In genomic region chr2:4763009-4763408, GRCh38 we compare ENCODE assay signal across 9 cellular contexts.
DNase-seq lines count a peak whose midpoint lies in the region; ATAC-seq and TF ChIP-seq lines count a peak whose summit lies in the region.
"Had no signal": no experiment of that assay in that cellular context is flagged by ENCODE, and none has a peak within 500 bp of the region (broad histone marks: within the 10 kb centered on the region; RNA-seq: fewer than 3 reads in every experiment).

No MANE protein-coding gene starts in this region.

- H3K4me2 ChIP-seq in mammary epithelial cell (ENCODE audit: insufficient read depth, low read depth, low read length): no peak overlapping the region
- H3K4me2 ChIP-seq: BLaER1 treated with 17β-estradiol and CSF1 and Interleukin-3, amounts not matched to agents 10 nM and 100 nM had no signal

- H3K27ac Mint-ChIP-seq in MCF 10A (ENCODE audit: low read depth, unreplicated experiment): peak overlapping the region; percentile 63
- H3K27ac Mint-ChIP-seq in endothelial cell (ENCODE audit: unreplicated experiment): no peak overlapping the region
- peak overlapping the region; percentile 29 for H3K27ac Mint-ChIP-seq in type B pancreatic cell

- H2AFZ ChIP-seq in mammary epithelial cell (ENCODE audit: low read depth, low read length): no peak overlapping the region

- no peak overlapping the region for H3K4me3 ChIP-seq in mammary epithelial cell (replicated peaks in 1 of 3; ENCODE audit: insufficient read depth in 1 of 3, low read depth in 2 of 3, low read length in 3 of 3)
- H3K4me3 ChIP-seq: BLaER1 treated with 17β-estradiol and CSF1 and Interleukin-3, amounts not matched to agents 10 nM and 100 nM had no signal

- H3K9me3 ChIP-seq in mammary epithelial cell (replicated peaks; ENCODE audit: insufficient read depth, low read length): peaks cover 3% of the 10 kb centered on the region

- H4K20me1 ChIP-seq in mammary epithelial cell (ENCODE audit: insufficient read depth, low read length): no peaks in the 10 kb centered on the region
- H4K20me1 ChIP-seq: BLaER1 treated with 17β-estradiol and CSF1 and Interleukin-3, amounts not matched to agents 10 nM and 100 nM had no signal

- H3K27me3 ChIP-seq in mammary epithelial cell (ENCODE audit: insufficient read depth, low read length): no peaks in the 10 kb centered on the region
- H3K27me3 ChIP-seq: BLaER1 treated with 17β-estradiol and CSF1 and Interleukin-3, amounts not matched to agents 10 nM and 100 nM had no signal

- no peak overlapping the region for H3K9ac ChIP-seq in mammary epithelial cell (ENCODE audit: insufficient read depth, low read length)
- H3K9ac ChIP-seq: BLaER1 treated with 17β-estradiol and CSF1 and Interleukin-3, amounts not matched to agents 10 nM and 100 nM had no signal

- CTCF ChIA-PET in MCF 10A (lab: Yijun Ruan, JAX) (interaction anchor here (0.5 to 6.2 kb wide), 20 partner anchors 9 to 1088 kb away, joined by 3 to 30 read pairs (median 3); no protein-coding TSS in a partner anchor), mammary epithelial cell (lab: Charles Lee; ENCODE audit: low non-redundant PET) (interaction anchor here (0.6 kb wide), 1 partner anchor 17 kb away, joined by 5 read pairs; no protein-coding TSS in a partner anchor)

- dilution Hi-C loops in mammary epithelial cell (cut with HindIII; ENCODE audit: low sequenced_read_pairs): no loop called here

- DNase-seq in MCF 10A (ENCODE audit: unreplicated experiment) (peak; percentile 50), mammary epithelial cell (no peak), NCI-H748 (lab: John Stamatoyannopoulos, UW; ENCODE audit: unreplicated experiment) (peak; percentile 86), endothelial cell (ENCODE audit: low spot score) (peak; percentile 38), type B pancreatic cell (ENCODE audit: extremely low spot score, unreplicated experiment) (no peak)
- no peak for DNase-seq in activated T-cell treated with anti-CD3 and anti-CD28 coated beads, Interleukin-2, amount 50 U/mL, for 48 hours

- whole genome bisulfite sequencing in mammary epithelial cell (ENCODE audit: low coverage, missing lambda C conversion rate): 0% methylated on average over 4 of the region's 4 CpGs

- H3K4me3 Mint-ChIP-seq in MCF 10A (ENCODE audit: unreplicated experiment) (no peak overlapping the region), endothelial cell (ENCODE audit: unreplicated experiment) (no peak overlapping the region), type B pancreatic cell (peak overlapping the region; percentile 33)

- in situ Hi-C loops in mammary epithelial cell (cut with MboI; ENCODE audit: low sequenced_read_pairs in 2 of 2): no loop called here

- H3K9me3 Mint-ChIP-seq in MCF 10A (ENCODE audit: unreplicated experiment) (no peaks in the 10 kb centered on the region), endothelial cell (ENCODE audit: unreplicated experiment) (peaks cover 18% of the 10 kb centered on the region), type B pancreatic cell (peaks cover 8% of the 10 kb centered on the region)

- no peaks in the 10 kb centered on the region for H3K79me2 ChIP-seq in mammary epithelial cell (ENCODE audit: insufficient read depth, low read length)

- no peak overlapping the region for H3K27ac ChIP-seq in mammary epithelial cell (ENCODE audit: insufficient read depth, low read depth, low read length)
- H3K27ac ChIP-seq: BLaER1 treated with 17β-estradiol and CSF1 and Interleukin-3, amounts not matched to agents 10 nM and 100 nM had no signal

- POLR2A ChIA-PET in MCF 10A (lab: Yijun Ruan, JAX): no interaction called here

- no peaks in the 10 kb centered on the region for H3K4me1 ChIP-seq in mammary epithelial cell (ENCODE audit: insufficient read depth, low read length)
- H3K4me1 ChIP-seq: BLaER1 treated with 17β-estradiol and CSF1 and Interleukin-3, amounts not matched to agents 10 nM and 100 nM had no signal

- H3K36me3 ChIP-seq in mammary epithelial cell (ENCODE audit: insufficient read depth, low read length): no peaks in the 10 kb centered on the region
- H3K36me3 ChIP-seq: BLaER1 treated with 17β-estradiol and CSF1 and Interleukin-3, amounts not matched to agents 10 nM and 100 nM had no signal

- TF ChIP-seq CTCF in MCF 10A (IDR thresholded peaks at IDR 0.05; ENCODE audit: unreplicated experiment) (peak; percentile 64), mammary epithelial cell (conservative IDR thresholded peaks at IDR 0.05 in 1 of 2, IDR thresholded peaks at IDR 0.05 in 1 of 2; ENCODE audit: extremely low read depth in 1 of 2, insufficient read depth in 1 of 2, low read depth in 1 of 2, low read length in 2 of 2) (peak in 1 of 2 donors; percentile 18), endothelial cell (IDR thresholded peaks at IDR 0.05; ENCODE audit: unreplicated experiment) (no peak), type B pancreatic cell (conservative IDR thresholded peaks at IDR 0.05) (peak; percentile 80)

- BruUV-seq in MCF 10A (replicated peaks; lab: Mats Ljungman, UMichigan) (no TSS peak), mammary epithelial cell (replicated peaks; lab: Mats Ljungman, UMichigan) (no TSS peak)

- ATAC-seq in GM18907 (IDR thresholded peaks at IDR 0.05; ENCODE audit: unreplicated experiment): no peak
- ATAC-seq in GM21576 (IDR thresholded peaks at IDR 0.05; ENCODE audit: unreplicated experiment): no peak

- H3K36me3 Mint-ChIP-seq in MCF 10A (ENCODE audit: insufficient read depth, unreplicated experiment) (no peaks in the 10 kb centered on the region), endothelial cell (ENCODE audit: low read depth, unreplicated experiment) (no peaks in the 10 kb centered on the region), type B pancreatic cell (no peaks in the 10 kb centered on the region)

- H3K27me3 Mint-ChIP-seq in MCF 10A (ENCODE audit: insufficient read depth, unreplicated experiment) (no peaks in the 10 kb centered on the region), endothelial cell (ENCODE audit: unreplicated experiment) (no peaks in the 10 kb centered on the region), type B pancreatic cell (no peaks in the 10 kb centered on the region)

- intact Hi-C loops in MCF 10A (cut with micrococcal nuclease) (loop anchor here (1.0 to 5.0 kb wide), 3 partner anchors 586 to 1035 kb away; no protein-coding TSS in a partner anchor), mammary epithelial cell (cut with micrococcal nuclease) (no loop called here)

- H3K4me1 Mint-ChIP-seq in MCF 10A (ENCODE audit: insufficient read depth, unreplicated experiment): peaks cover 8% of the 10 kb centered on the region
- no peaks in the 10 kb centered on the region for H3K4me1 Mint-ChIP-seq in endothelial cell (ENCODE audit: unreplicated experiment)
- H3K4me1 Mint-ChIP-seq in type B pancreatic cell (ENCODE audit: unreplicated experiment): peaks cover 4% of the 10 kb centered on the region

Comparison
In these comparisons a context has a peak if more than half of its experiments do, and no peak if none do; other contexts are left out.
1. DNase-seq: peak in MCF 10A (single experiment), NCI-H748 (single experiment) and endothelial cell (single experiment); none in mammary epithelial cell (single experiment), type B pancreatic cell (single experiment) and activated T-cell treated with anti-CD3 and anti-CD28 coated beads, Interleukin-2, amount 50 U/mL, for 48 hours (0 of 2).